Comparison of ENCODE assay signal across 17 cellular contexts in the genomic region with DNA sequence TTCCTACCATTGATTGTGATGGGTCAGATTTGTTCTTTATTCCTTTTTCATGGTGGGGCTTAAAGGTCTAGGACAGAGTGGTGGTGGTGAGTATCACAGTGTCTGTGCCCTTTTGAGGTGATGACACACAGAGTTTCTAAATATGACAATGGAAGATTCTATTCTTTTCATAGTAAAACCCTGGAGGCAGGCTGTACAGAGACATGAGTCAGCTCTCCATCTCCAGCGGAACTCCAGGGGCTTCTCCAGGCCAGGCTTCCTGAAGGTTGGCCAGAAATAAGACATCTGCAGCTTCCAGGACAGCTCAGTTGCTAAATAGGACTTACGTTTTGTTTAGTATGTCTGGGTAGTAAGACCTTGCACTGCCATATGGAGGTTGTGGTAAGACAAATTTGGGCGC.
A peak's percentile ranks its signal among the peaks of the same experiment; 100 is the strongest.
DNase-seq lines count a peak whose midpoint lies in the region; ATAC-seq and TF ChIP-seq lines count a peak whose summit lies in the region.
"Had no signal": no experiment of that assay in that cellular context is flagged by ENCODE, and none has a peak within 500 bp of the region (broad histone marks: within the 10 kb centered on the region; RNA-seq: fewer than 3 reads in every experiment).

No MANE protein-coding gene starts in this region.

- DNase-seq in AG04450 (ENCODE audit: low read depth, low spot score) (peak; percentile 61), HCEC 1CT (peak; percentile 81), cardiac fibroblast (ENCODE audit: low read depth in 2 of 2) (peak; percentile 78 to 83), heart right ventricle (no peak), T-helper 1 cell (no peak)
- DNase-seq in CD4-positive, alpha-beta T cell = no peak
- no peak for DNase-seq in effector memory CD4-positive, alpha-beta T cell
- DNase-seq: activated CD4-positive, alpha-beta T cell treated with anti-CD3 and anti-CD28 coated beads, Interleukin-2, amount 50 U/mL, for 1 hour; activated CD8-positive, alpha-beta memory T cell treated with anti-CD3 and anti-CD28 coated beads, Interleukin-2, amount 50 U/mL, for 4 hours; activated effector memory CD4-positive, alpha-beta T cell treated with anti-CD3 and anti-CD28 coated beads, Interleukin-2, amount 50 U/mL, for 16 hours; amniotic stem cell; CD8-positive, alpha-beta memory T cell; DMS79 treated with DMSO at 0.1 percent for 48 hours; NCI-H1417; stimulated activated CD8-positive, alpha-beta memory T cell treated with anti-CD3 and anti-CD28 coated beads, Interleukin-4, amount 100 ng/mL, for 48 hours had no signal

- no peaks in the 10 kb centered on the region for H3K27me3 ChIP-seq in AG04450 (ENCODE audit: control insufficient read depth, insufficient read depth, low read length)
- H3K27me3 ChIP-seq in heart right ventricle = no peaks in the 10 kb centered on the region
- no peaks in the 10 kb centered on the region for H3K27me3 ChIP-seq in CD4-positive, alpha-beta T cell (ENCODE audit: control insufficient read depth, insufficient read depth, low read length)
- H3K27me3 ChIP-seq in effector memory CD4-positive, alpha-beta T cell (replicated peaks; ENCODE audit: control insufficient read depth, insufficient read depth, low read length, poor library complexity, severe bottlenecking) = no peaks in the 10 kb centered on the region

- CTCF ChIA-PET in AG04450 (lab: Charles Lee) = interaction anchor here (1.1 to 2.4 kb wide), 4 partner anchors 12 to 183 kb away, joined by 3 to 12 read pairs (median 7); no protein-coding TSS in a partner anchor
- CTCF ChIA-PET in CD4-positive, alpha-beta T cell (lab: Charles Lee) = no interaction called here

- peak in 5 of 8 donors; percentile 30 to 52 (median 40) for ATAC-seq in heart right ventricle
- ATAC-seq in HG02571 (IDR thresholded peaks at IDR 0.05; ENCODE audit: unreplicated experiment) = no peak
- ATAC-seq in CD4-positive, alpha-beta T cell (ENCODE audit: poor library complexity) = no peak

- H3K9me3 Mint-ChIP-seq in CD4-positive, alpha-beta T cell = no peaks in the 10 kb centered on the region
- H3K9me3 Mint-ChIP-seq: CD8-positive, alpha-beta memory T cell had no signal

- no peaks in the 10 kb centered on the region for H3K4me1 Mint-ChIP-seq in CD4-positive, alpha-beta T cell (ENCODE audit: low read depth)
- H3K4me1 Mint-ChIP-seq: CD8-positive, alpha-beta memory T cell had no signal

- H3K36me3 Mint-ChIP-seq in CD4-positive, alpha-beta T cell (ENCODE audit: low read depth) = no peaks in the 10 kb centered on the region
- H3K36me3 Mint-ChIP-seq: CD8-positive, alpha-beta memory T cell had no signal

- intact Hi-C loops in heart right ventricle (cut with DNase I) = loop anchor here in 1 of 10 donors (10.0 kb wide), 1 partner anchor 152 kb away; no protein-coding TSS in a partner anchor
- intact Hi-C loops in CD4-positive, alpha-beta T cell (cut with DNase I, micrococcal nuclease) = no loop called here

- H3K27ac ChIP-seq in AG04450 (ENCODE audit: low read depth, low read length) (peak overlapping the region; percentile 49), heart right ventricle (peak overlapping the region in 2 of 10 donors; percentile 8 to 20)
- H3K27ac ChIP-seq in CD4-positive, alpha-beta T cell (ENCODE audit: low read depth, low read length) = no peak overlapping the region
- no peak overlapping the region for H3K27ac ChIP-seq in effector memory CD4-positive, alpha-beta T cell (ENCODE audit: insufficient read depth, low read length, poor library complexity, severe bottlenecking)

- no peaks in the 10 kb centered on the region for H3K36me3 ChIP-seq in heart right ventricle
- H3K36me3 ChIP-seq in effector memory CD4-positive, alpha-beta T cell (ENCODE audit: control insufficient read depth, insufficient read depth, low read length) = no peaks in the 10 kb centered on the region

- H3K27me3 Mint-ChIP-seq in CD4-positive, alpha-beta T cell = peaks cover 4% of the 10 kb centered on the region
- H3K27me3 Mint-ChIP-seq: CD8-positive, alpha-beta memory T cell; progenitor cell of endocrine pancreas had no signal

- peaks cover 0 to 56% (median 17%) of the 10 kb centered on the region in 9 donors for H3K4me1 ChIP-seq in heart right ventricle
- no peaks in the 10 kb centered on the region for H3K4me1 ChIP-seq in effector memory CD4-positive, alpha-beta T cell (ENCODE audit: control insufficient read depth, insufficient read depth, low read length, poor library complexity, severe bottlenecking)

- no peak overlapping the region for H3K4me3 ChIP-seq in AG04450 (ENCODE audit: low read depth, low read length)
- no peak overlapping the region for H3K4me3 ChIP-seq in cardiac fibroblast (replicated peaks in 1 of 2; ENCODE audit: low read depth in 2 of 2, low read length in 2 of 2)
- H3K4me3 ChIP-seq in heart right ventricle = no peak overlapping the region
- no peak overlapping the region for H3K4me3 ChIP-seq in effector memory CD4-positive, alpha-beta T cell (ENCODE audit: insufficient read depth, low read depth, low read length, poor library complexity, severe bottlenecking)

- no peak overlapping the region for H3K4me3 Mint-ChIP-seq in CD4-positive, alpha-beta T cell
- H3K4me3 Mint-ChIP-seq: CD8-positive, alpha-beta memory T cell had no signal

- POLR2A ChIA-PET in AG04450 (lab: Yijun Ruan, JAX) = no interaction called here
- POLR2A ChIA-PET in CD4-positive, alpha-beta T cell (lab: Charles Lee) = no interaction called here

- H3K27ac Mint-ChIP-seq in CD4-positive, alpha-beta T cell = no peak overlapping the region
- H3K27ac Mint-ChIP-seq: CD8-positive, alpha-beta memory T cell; progenitor cell of endocrine pancreas had no signal

- TF ChIP-seq CTCF in AG04450 (IDR thresholded peaks at IDR 0.05; ENCODE audit: low read depth, low read length) (no peak), cardiac fibroblast (IDR thresholded peaks at IDR 0.05; ENCODE audit: low read depth, low read length) (no peak), heart right ventricle (IDR thresholded peaks at IDR 0.05) (no peak)
- TF ChIP-seq CTCF in CD4-positive, alpha-beta T cell (IDR thresholded peaks at IDR 0.05) = no peak

- H3K9me3 ChIP-seq in AG04450 (ENCODE audit: control insufficient read depth, insufficient read depth, low read length) (no peaks in the 10 kb centered on the region), heart right ventricle (peaks cover 0 to 3% (median 0%) of the 10 kb centered on the region in 11 donors)
- H3K9me3 ChIP-seq in CD4-positive, alpha-beta T cell (ENCODE audit: control insufficient read depth, low read length) = no peaks in the 10 kb centered on the region
- H3K9me3 ChIP-seq in effector memory CD4-positive, alpha-beta T cell (ENCODE audit: control insufficient read depth, low read length) = no peaks in the 10 kb centered on the region

- WGBS in heart right ventricle, 2 donors = 67% methylated on average over 3 of the region's 3 CpGs

Comparison
In these comparisons a context has a peak if more than half of its experiments do, and no peak if none do; other contexts are left out.
1. DNase-seq: peak in AG04450 (single experiment), HCEC 1CT (single experiment) and cardiac fibroblast (2 of 2); none in heart right ventricle (0 of 2), CD4-positive, alpha-beta T cell (0 of 10), effector memory CD4-positive, alpha-beta T cell (0 of 3) and T-helper 1 cell (0 of 5).
2. ATAC-seq: peak in heart right ventricle (5 of 8); none in HG02571 (single experiment) and CD4-positive, alpha-beta T cell (single experiment).